15 cellular contexts compared by ENCODE assay signal in the genomic region with DNA sequence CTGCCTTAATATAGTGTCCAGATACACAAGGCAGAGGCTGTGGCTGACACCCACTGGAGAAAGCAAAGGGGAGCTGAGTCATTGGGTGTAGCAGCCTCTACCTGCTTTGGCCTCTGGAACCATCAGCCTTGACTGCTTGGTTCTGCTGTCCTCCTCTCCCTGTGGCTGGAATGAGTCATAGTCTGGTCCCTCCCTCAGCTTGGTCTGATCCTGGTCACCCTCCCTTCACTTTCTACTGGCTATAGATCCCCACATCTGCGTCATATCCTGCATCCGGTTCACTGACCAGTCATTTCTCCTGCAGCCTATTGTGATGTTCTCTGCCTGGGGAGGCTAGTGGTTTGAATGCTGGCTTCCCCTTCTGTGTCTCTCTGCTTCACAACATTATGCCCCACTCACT.
DNase-seq lines count a peak whose midpoint lies in the region; ATAC-seq and TF ChIP-seq lines count a peak whose summit lies in the region.
"Had no signal": no experiment of that assay in that cellular context is flagged by ENCODE, and none has a peak within 500 bp of the region (broad histone marks: within the 10 kb centered on the region; RNA-seq: fewer than 3 reads in every experiment).

No MANE protein-coding gene starts in this region.

- no peak for ATAC-seq in HG02610 (IDR thresholded peaks at IDR 0.05; ENCODE audit: unreplicated experiment)
- ATAC-seq: stimulated activated naive CD8-positive, alpha-beta T cell treated with anti-CD3 and anti-CD28 coated beads, Interleukin-15, amount 100 ng/mL, for 72 hours had no signal

- H3K4me3 ChIP-seq in fibroblast of pulmonary artery (replicated peaks; ENCODE audit: low read depth, low read length): no peak overlapping the region
- H3K4me3 ChIP-seq: HAP-1, skin epidermis had no signal

- H3K4me3 Mint-ChIP-seq in endothelial cell (ENCODE audit: unreplicated experiment): no peak overlapping the region
- H3K4me3 Mint-ChIP-seq: CD4-positive, alpha-beta memory T cell; stimulated activated naive CD8-positive, alpha-beta T cell treated with anti-CD3 and anti-CD28 coated beads, Interleukin-15, amount 100 ng/mL, for 72 hours had no signal

- TF ChIP-seq CTCF in fibroblast of pulmonary artery (IDR thresholded peaks at IDR 0.05; ENCODE audit: low read length, missing control alignments) (no peak), endothelial cell (IDR thresholded peaks at IDR 0.05; ENCODE audit: unreplicated experiment) (no peak)

- H3K36me3 Mint-ChIP-seq in endothelial cell (ENCODE audit: low read depth, unreplicated experiment): no peaks in the 10 kb centered on the region
- H3K36me3 Mint-ChIP-seq: CD4-positive, alpha-beta memory T cell had no signal

- H3K27ac Mint-ChIP-seq in endothelial cell (ENCODE audit: unreplicated experiment): no peak overlapping the region
- H3K27ac Mint-ChIP-seq: CD4-positive, alpha-beta memory T cell; stimulated activated naive CD8-positive, alpha-beta T cell treated with anti-CD3 and anti-CD28 coated beads, Interleukin-15, amount 100 ng/mL, for 72 hours had no signal

- peak; percentile 25 for DNase-seq in A172 (ENCODE audit: low spot score)
- peak; percentile 10 for DNase-seq in HK-2 (ENCODE audit: unreplicated experiment)
- peak; percentile 67 for DNase-seq in SW480 (ENCODE audit: low spot score)
- peak; percentile 13 for DNase-seq in fibroblast of pulmonary artery (ENCODE audit: low read depth)
- no peak for DNase-seq in activated CD8-positive, alpha-beta memory T cell treated with anti-CD3 and anti-CD28 coated beads, Interleukin-2, amount 50 U/mL, for 4 hours
- DNase-seq in NCI-H748 (lab: John Stamatoyannopoulos, UW; ENCODE audit: unreplicated experiment): no peak
- DNase-seq in endothelial cell (ENCODE audit: low spot score): no peak
- DNase-seq: 8988T; activated CD4-positive, CD25-positive, alpha-beta regulatory T cell; CD4-positive, alpha-beta memory T cell; cortex of kidney; stimulated activated naive CD8-positive, alpha-beta T cell treated with anti-CD3 and anti-CD28 coated beads, Interleukin-15, amount 100 ng/mL, for 72 hours had no signal

- no peaks in the 10 kb centered on the region for H3K27me3 Mint-ChIP-seq in endothelial cell (ENCODE audit: unreplicated experiment)
- H3K27me3 Mint-ChIP-seq: CD4-positive, alpha-beta memory T cell; stimulated activated naive CD8-positive, alpha-beta T cell treated with anti-CD3 and anti-CD28 coated beads, Interleukin-15, amount 100 ng/mL, for 72 hours had no signal

- H3K9me3 Mint-ChIP-seq in endothelial cell (ENCODE audit: unreplicated experiment): no peaks in the 10 kb centered on the region

- no peaks in the 10 kb centered on the region for H3K4me1 Mint-ChIP-seq in endothelial cell (ENCODE audit: unreplicated experiment)
- H3K4me1 Mint-ChIP-seq: CD4-positive, alpha-beta memory T cell; stimulated activated naive CD8-positive, alpha-beta T cell treated with anti-CD3 and anti-CD28 coated beads, Interleukin-15, amount 100 ng/mL, for 72 hours had no signal

Comparison
In these comparisons a context has a peak if more than half of its experiments do, and no peak if none do; other contexts are left out.
1. DNase-seq: peak in A172 (single experiment), HK-2 (single experiment), SW480 (single experiment) and fibroblast of pulmonary artery (single experiment); none in activated CD8-positive, alpha-beta memory T cell treated with anti-CD3 and anti-CD28 coated beads, Interleukin-2, amount 50 U/mL, for 4 hours (single experiment), NCI-H748 (single experiment) and endothelial cell (single experiment).